Comparison of ENCODE assay signal across 8 cellular contexts in genomic region chr1:193408782-193409293, GRCh38.
DNase-seq lines count a peak whose midpoint lies in the region; ATAC-seq and TF ChIP-seq lines count a peak whose summit lies in the region.

No MANE protein-coding gene starts in this region.

- peak; percentile 18 for TF ChIP-seq CTCF in cardiac muscle cell (IDR thresholded peaks at IDR 0.05; ENCODE audit: low read depth, low read length)

- H3K27ac ChIP-seq in cardiac muscle cell = peak overlapping the region; percentile 81

- no peaks in the 10 kb centered on the region for H3K27me3 Mint-ChIP-seq in T-helper 17 cell

- H3K4me1 ChIP-seq in cardiac muscle cell (ENCODE audit: low read depth) = peaks cover 25% of the 10 kb centered on the region

- H3K36me3 ChIP-seq in cardiac muscle cell = no peaks in the 10 kb centered on the region

- peaks cover 5% of the 10 kb centered on the region for H3K36me3 Mint-ChIP-seq in T-helper 17 cell (ENCODE audit: low read depth)

- H3K27me3 ChIP-seq in cardiac muscle cell = no peaks in the 10 kb centered on the region

- peak overlapping the region; percentile 49 for H3K4me3 Mint-ChIP-seq in T-helper 17 cell

- peak; percentile 96 for DNase-seq in EH (ENCODE audit: low read depth)
- peak in 1 of 3 donors; percentile 25 for DNase-seq in T-helper 17 cell
- DNase-seq in cardiac muscle cell (ENCODE audit: low read depth in 1 of 2, low spot score in 1 of 2) = peak; percentile 93 to 99
- DNase-seq in pulmonary artery endothelial cell (ENCODE audit: low read depth, low spot score) = peak; percentile 41
- no peak for DNase-seq in HPDE6-E6E7 (ENCODE audit: extremely low spot score)
- no peak for DNase-seq in superior temporal gyrus (ENCODE audit: extremely low spot score)
- no peak for DNase-seq in stimulated activated CD4-positive, alpha-beta T cell treated with anti-CD3 and anti-CD28 coated beads, Interleukin-2, amount 100 ng/mL, for 24 hours

- ATAC-seq in T-helper 17 cell (peak; percentile 56), GM21825 (IDR thresholded peaks at IDR 0.05; ENCODE audit: unreplicated experiment) (no peak)

- H3K27ac Mint-ChIP-seq in T-helper 17 cell = peak overlapping the region; percentile 85

- no peak overlapping the region for H3K4me3 ChIP-seq in cardiac muscle cell

- peaks cover 16% of the 10 kb centered on the region for H3K4me1 Mint-ChIP-seq in T-helper 17 cell

- peaks cover 4% of the 10 kb centered on the region for H3K9me3 ChIP-seq in T-helper 17 cell (ENCODE audit: control insufficient read depth, low read length, poor library complexity, severe bottlenecking)
- no peaks in the 10 kb centered on the region for H3K9me3 ChIP-seq in cardiac muscle cell (ENCODE audit: low read depth)

Comparison
In these comparisons a context has a peak if more than half of its experiments do, and no peak if none do; other contexts are left out.
1. DNase-seq: peak in EH (single experiment), cardiac muscle cell (2 of 2) and pulmonary artery endothelial cell (single experiment); none in HPDE6-E6E7 (single experiment), superior temporal gyrus (single experiment) and stimulated activated CD4-positive, alpha-beta T cell treated with anti-CD3 and anti-CD28 coated beads, Interleukin-2, amount 100 ng/mL, for 24 hours (0 of 2).